Comparison of ENCODE assay signal across 24 cellular contexts in the genomic region with DNA sequence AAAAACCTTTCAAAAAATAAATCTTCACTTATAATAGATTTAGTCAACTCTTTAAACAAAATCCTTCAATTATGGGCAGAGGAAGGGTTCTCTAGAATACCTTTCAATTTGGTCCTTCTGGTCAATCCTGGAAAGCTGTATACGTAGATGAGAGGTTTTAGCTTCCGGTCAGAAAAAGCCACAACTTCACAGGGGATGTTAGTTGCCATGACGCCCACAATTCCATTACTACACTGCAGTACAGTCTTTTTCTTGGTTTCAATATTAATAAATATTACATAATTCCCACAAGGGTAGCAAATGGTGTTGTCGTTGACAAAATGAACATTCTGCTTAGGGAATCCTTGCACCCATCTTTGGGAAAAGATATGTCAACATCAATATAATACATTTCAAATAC. TPM values are rescaled to one million over a fixed set of nuclear protein-coding genes. Genes with fewer than 3 reads are reported as not detected.
"Had no signal": no experiment of that assay in that cellular context is flagged by ENCODE, and none has a peak within 500 bp of the region (broad histone marks: within the 10 kb centered on the region; RNA-seq: fewer than 3 reads in every experiment).

No MANE protein-coding gene starts in this region.

- H3K4me3 ChIP-seq: gastroesophageal sphincter, right lobe of liver, testis, upper lobe of right lung had no signal

- H3K9me3 ChIP-seq: neutrophil, right lobe of liver, testis, upper lobe of right lung had no signal

- H3K4me1 ChIP-seq: parathyroid adenoma had no signal

- H3K9me3 Mint-ChIP-seq: activated T-helper 17 cell treated with anti-CD3 and anti-CD28 coated beads, Interleukin-2, amount 50 U/mL, for 72 hours had no signal

- H3K27me3 ChIP-seq: right lobe of liver, testis, upper lobe of right lung had no signal

- ATAC-seq: activated CD8-positive, alpha-beta T cell treated with anti-CD3 and anti-CD28 coated beads for 36 hours; activated T-helper 17 cell treated with anti-CD3 and anti-CD28 coated beads, Interleukin-2, amount 50 U/mL, for 72 hours; esophagus mucosa; gastroesophageal sphincter; heart left ventricle; left ventricle myocardium superior; right lobe of liver; stimulated activated memory B cell treated with anti-CD40 and anti-IgM and Interleukin-4, amounts not matched to agents 10 μg/mL and 1 μg/mL and 100 μg/mL, for 72 hours; upper lobe of right lung had no signal

- DNase-seq: activated CD4-positive, alpha-beta T cell treated with anti-CD3 and anti-CD28 coated beads, Interleukin-2, amount 10 ng/mL, durations not matched to agents 24 days and 14 days; activated CD4-positive, CD25-positive, alpha-beta regulatory T cell; activated CD8-positive, alpha-beta T cell treated with anti-CD3 and anti-CD28 coated beads for 36 hours; activated naive CD4-positive, alpha-beta T cell; activated T-cell treated with anti-CD3 and anti-CD28 coated beads, Interleukin-2, amount 50 U/mL, for 1 hour; brain microvascular endothelial cell; central memory CD4-positive, alpha-beta T cell; cortex of kidney; heart left ventricle; immature natural killer cell; kidney glomerular epithelial cell; left ventricle myocardium superior; right lobe of liver; small intestine; stimulated activated CD4-positive, alpha-beta T cell treated with anti-CD3 and anti-CD28 coated beads, Interleukin-4, amount 100 ng/mL, for 24 hours; testis; upper lobe of right lung had no signal

- H3K27ac ChIP-seq: brain microvascular endothelial cell, gastroesophageal sphincter, heart left ventricle, neutrophil, parathyroid adenoma, right lobe of liver, testis, upper lobe of right lung had no signal

- H3K36me3 Mint-ChIP-seq: immature natural killer cell; stimulated activated memory B cell treated with anti-CD40 and anti-IgM and Interleukin-4, amounts not matched to agents 10 μg/mL and 1 μg/mL and 100 μg/mL, for 72 hours had no signal

- H3K79me2 ChIP-seq: parathyroid adenoma had no signal

- H3K36me3 ChIP-seq: brain microvascular endothelial cell, gastroesophageal sphincter, heart left ventricle, neutrophil, right lobe of liver, upper lobe of right lung had no signal

- H3K27ac Mint-ChIP-seq: activated CD4-positive, alpha-beta T cell treated with anti-CD3 and anti-CD28 coated beads, Interleukin-2, amount 10 ng/mL, durations not matched to agents 24 days and 14 days; activated CD8-positive, alpha-beta T cell treated with anti-CD3 and anti-CD28 coated beads for 36 hours; stimulated activated memory B cell treated with anti-CD40 and anti-IgM and Interleukin-4, amounts not matched to agents 10 μg/mL and 1 μg/mL and 100 μg/mL, for 72 hours; T-helper 2 cell treated with Interferon-gamma antibody and Interleukin-4, amounts not matched to agents 5 μg/mL and 100 μg/mL, for 36 hours had no signal

- H3K9ac ChIP-seq: parathyroid adenoma had no signal

RNA-seq across cellular contexts. Expression of a gene that starts 1.7 kb away (rescaled TPM):
- total RNA-seq: activated CD4-positive, alpha-beta T cell treated with anti-CD3 and anti-CD28 coated beads, Interleukin-2, amount 10 ng/mL, durations not matched to agents 24 days and 14 days; esophagus mucosa; left ventricle myocardium superior had no signal
